Comparison of ENCODE assay signal across 1 cellular context in genomic region chr17:46127524-46127923, GRCh38.
A peak's percentile ranks its signal among the peaks of the same experiment; 100 is the strongest.
TF ChIP-seq lines count a peak whose summit lies in the region.

No MANE protein-coding gene starts in this region.

TF ChIP-seq in K562, 482 proteins besides CTCF, POLR2A, EP300 and RAD21:
- TF ChIP-seq ZSCAN29 (IDR thresholded peaks at IDR 0.05): no peak
- TF ChIP-seq BRD4 (IDR thresholded peaks at IDR 0.05): no peak
- no peak for TF ChIP-seq RFX7 (CRISPR knock-in tag; IDR thresholded peaks at IDR 0.05)
- no peak for TF ChIP-seq SMARCC2 (IDR thresholded peaks at IDR 0.05; ENCODE audit: low read depth)
- no peak for TF ChIP-seq NFIX (CRISPR knock-in tag; IDR thresholded peaks at IDR 0.05; ENCODE audit: low read depth)
- no peak for TF ChIP-seq NR1H2 (CRISPR knock-in tag; IDR thresholded peaks at IDR 0.05)
- TF ChIP-seq HNRNPH1 (optimal IDR thresholded peaks at IDR 0.05; ENCODE audit: low read depth, low read length): no peak
- TF ChIP-seq RBBP5 (IDR thresholded peaks at IDR 0.05; ENCODE audit: borderline replicate concordance, insufficient read depth, low read length, poor library complexity, severe bottlenecking): no peak
- no peak for TF ChIP-seq ZC3H4 (CRISPR knock-in tag; IDR thresholded peaks at IDR 0.05; ENCODE audit: borderline replicate concordance)
- no peak for TF ChIP-seq ZBTB34 (CRISPR knock-in tag; IDR thresholded peaks at IDR 0.05)
- peak; percentile 15 for TF ChIP-seq RBM25 (IDR thresholded peaks at IDR 0.05; ENCODE audit: low read depth, low read length, severe bottlenecking)
- peak; percentile 72 for TF ChIP-seq ZNF121 (CRISPR knock-in tag; conservative IDR thresholded peaks at IDR 0.05)
- TF ChIP-seq ZNF277 (CRISPR knock-in tag; IDR thresholded peaks at IDR 0.05; ENCODE audit: borderline replicate concordance): no peak
- TF ChIP-seq FOXP4 (CRISPR knock-in tag; IDR thresholded peaks at IDR 0.05; ENCODE audit: borderline replicate concordance): no peak
